18 cellular contexts compared by ENCODE assay signal in the genomic region with DNA sequence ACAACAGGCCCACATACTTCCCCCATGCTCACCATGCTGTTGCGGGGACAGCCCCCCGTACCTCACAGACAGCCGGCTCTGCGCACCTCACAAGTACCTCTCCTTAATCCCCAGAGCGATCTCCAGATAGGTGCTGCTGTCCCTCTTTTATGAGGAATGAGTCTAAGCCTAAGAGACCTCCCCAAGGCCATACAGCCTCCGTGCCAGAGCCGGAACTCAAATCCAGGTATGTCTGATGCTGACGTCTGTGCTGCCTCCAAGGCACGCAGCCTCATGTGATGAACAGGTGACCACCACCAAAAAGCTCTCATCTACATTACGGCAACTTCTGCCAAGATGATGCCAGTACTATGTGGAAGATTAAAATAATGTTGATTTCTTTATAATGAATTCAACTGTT.
DNase-seq lines count a peak whose midpoint lies in the region; ATAC-seq and TF ChIP-seq lines count a peak whose summit lies in the region.
"Had no signal": no experiment of that assay in that cellular context is flagged by ENCODE, and none has a peak within 500 bp of the region (broad histone marks: within the 10 kb centered on the region; RNA-seq: fewer than 3 reads in every experiment).

No MANE protein-coding gene starts in this region.

- no peaks in the 10 kb centered on the region for H3K9me3 ChIP-seq in CD4-positive, alpha-beta memory T cell (ENCODE audit: control insufficient read depth in 1 of 2, low read length in 2 of 2)
- H3K9me3 ChIP-seq in gastroesophageal sphincter = no peaks in the 10 kb centered on the region
- H3K9me3 ChIP-seq: BE2C, Peyer's patch had no signal

- intact Hi-C loops in CD4-positive, alpha-beta memory T cell (cut with micrococcal nuclease) = no loop called here

- no peaks in the 10 kb centered on the region for H3K27me3 ChIP-seq in CD4-positive, alpha-beta memory T cell (ENCODE audit: insufficient read depth, low read length)
- H3K27me3 ChIP-seq in gastroesophageal sphincter = no peaks in the 10 kb centered on the region
- H3K27me3 ChIP-seq: BE2C, Peyer's patch had no signal

- no peak overlapping the region for H3K4me3 Mint-ChIP-seq in CD4-positive, alpha-beta memory T cell
- no peak overlapping the region for H3K4me3 Mint-ChIP-seq in neural crest cell
- H3K4me3 Mint-ChIP-seq in stimulated activated naive B cell treated with anti-CD40 and anti-IgM and Interleukin-4, amounts not matched to agents 10 μg/mL and 1 μg/mL and 100 μg/mL, for 72 hours = no peak overlapping the region

- peaks cover 0 to 4% (median 0%) of the 10 kb centered on the region in 8 donors for H3K9me3 Mint-ChIP-seq in CD4-positive, alpha-beta memory T cell
- H3K9me3 Mint-ChIP-seq in neural crest cell = no peaks in the 10 kb centered on the region
- H3K9me3 Mint-ChIP-seq in stimulated activated naive B cell treated with anti-CD40 and anti-IgM and Interleukin-4, amounts not matched to agents 10 μg/mL and 1 μg/mL and 100 μg/mL, for 72 hours = peaks cover 6 to 8% of the 10 kb centered on the region in 2 donors

- no peak for TF ChIP-seq POLR2A in gastroesophageal sphincter (IDR thresholded peaks at IDR 0.05)

- no peak for ATAC-seq in stimulated activated naive B cell treated with anti-CD40 and anti-IgM and Interleukin-4, amounts not matched to agents 10 μg/mL and 1 μg/mL and 100 μg/mL, for 72 hours (replicated peaks)
- ATAC-seq in gastroesophageal sphincter (no peak), HG02759 (IDR thresholded peaks at IDR 0.05; ENCODE audit: unreplicated experiment) (no peak)
- no peak for ATAC-seq in activated CD4-positive, CD25-positive, alpha-beta regulatory T cell treated with anti-CD3 and anti-CD28 coated beads, Interleukin-2, amount 50 U/mL, for 24 hours

- no peaks in the 10 kb centered on the region for H3K36me3 ChIP-seq in CD4-positive, alpha-beta memory T cell (ENCODE audit: insufficient read depth, low read length)
- H3K36me3 ChIP-seq in gastroesophageal sphincter = no peaks in the 10 kb centered on the region
- H3K36me3 ChIP-seq: Peyer's patch had no signal

- no peak overlapping the region for H3K4me3 ChIP-seq in CD4-positive, alpha-beta memory T cell (ENCODE audit: low read length in 2 of 2)
- H3K4me3 ChIP-seq in coronary artery = no peak overlapping the region
- no peak overlapping the region for H3K4me3 ChIP-seq in gastroesophageal sphincter
- H3K4me3 ChIP-seq: GM23248, Peyer's patch had no signal

- no peaks in the 10 kb centered on the region for H3K4me1 ChIP-seq in CD4-positive, alpha-beta memory T cell (ENCODE audit: insufficient read depth, low read length)
- no peaks in the 10 kb centered on the region for H3K4me1 ChIP-seq in gastroesophageal sphincter
- H3K4me1 ChIP-seq: Peyer's patch had no signal

- 96% methylated on average over 7 of the region's 10 CpGs; no CpG with 5 or more reads in 1 of the 2 donors for WGBS in gastroesophageal sphincter (ENCODE audit: low coverage in 1 of 2), 2 donors

- H3K36me3 Mint-ChIP-seq in CD4-positive, alpha-beta memory T cell = peaks cover 7 to 13% of the 10 kb centered on the region in 2 donors
- peaks cover 3% of the 10 kb centered on the region for H3K36me3 Mint-ChIP-seq in neural crest cell (ENCODE audit: low read depth)
- peaks cover 26 to 34% of the 10 kb centered on the region in 2 donors for H3K36me3 Mint-ChIP-seq in stimulated activated naive B cell treated with anti-CD40 and anti-IgM and Interleukin-4, amounts not matched to agents 10 μg/mL and 1 μg/mL and 100 μg/mL, for 72 hours

- H3K27ac Mint-ChIP-seq in CD4-positive, alpha-beta memory T cell = peak overlapping the region in 4 of 7 donors; percentile 9 to 64 (median 52)
- peak overlapping the region; percentile 93 for H3K27ac Mint-ChIP-seq in neural crest cell (ENCODE audit: unreplicated experiment)
- H3K27ac Mint-ChIP-seq in stimulated activated naive B cell treated with anti-CD40 and anti-IgM and Interleukin-4, amounts not matched to agents 10 μg/mL and 1 μg/mL and 100 μg/mL, for 72 hours = peak overlapping the region; percentile 16

- CTCF ChIA-PET in CD4-positive, alpha-beta memory T cell (lab: Charles Lee; ENCODE audit: partially characterized antibody) = no interaction called here

- H3K27ac ChIP-seq in CD4-positive, alpha-beta memory T cell (ENCODE audit: low read depth, low read length) = no peak overlapping the region
- no peak overlapping the region for H3K27ac ChIP-seq in coronary artery
- H3K27ac ChIP-seq in gastroesophageal sphincter = no peak overlapping the region
- H3K27ac ChIP-seq: GM23248, Peyer's patch had no signal

- POLR2A ChIA-PET in CD4-positive, alpha-beta memory T cell (lab: Charles Lee; ENCODE audit: partially characterized antibody) = no interaction called here

- TF ChIP-seq EP300 in gastroesophageal sphincter (IDR thresholded peaks at IDR 0.05) = no peak

- no peak for DNase-seq in CD4-positive, alpha-beta memory T cell
- DNase-seq in coronary artery (ENCODE audit: low spot score) = peak; percentile 38
- DNase-seq in neural crest cell (ENCODE audit: low read depth, low spot score) = no peak
- DNase-seq in stimulated activated naive B cell treated with anti-CD40 and anti-IgM and Interleukin-4, amounts not matched to agents 10 μg/mL and 1 μg/mL and 100 μg/mL, for 72 hours = no peak
- DNase-seq: BE2C, GM23248, HCEC 1CT, KBM-7, MM.1S, NCI-H1048, NCI-H1436, NCI-H2029, NCI-H226, NCI-H510A treated with DMSO at 0.1 percent for 48 hours had no signal

- H3K4me1 Mint-ChIP-seq in CD4-positive, alpha-beta memory T cell = peaks cover 0 to 14% (median 3%) of the 10 kb centered on the region in 4 donors
- H3K4me1 Mint-ChIP-seq in neural crest cell = peaks cover 32% of the 10 kb centered on the region
- H3K4me1 Mint-ChIP-seq in stimulated activated naive B cell treated with anti-CD40 and anti-IgM and Interleukin-4, amounts not matched to agents 10 μg/mL and 1 μg/mL and 100 μg/mL, for 72 hours = peaks cover 16 to 22% of the 10 kb centered on the region in 2 donors

- no peak for TF ChIP-seq CTCF in coronary artery (IDR thresholded peaks at IDR 0.05)
- no peak for TF ChIP-seq CTCF in neural crest cell (conservative IDR thresholded peaks at IDR 0.05)
- no peak for TF ChIP-seq CTCF in gastroesophageal sphincter (IDR thresholded peaks at IDR 0.05)

- no peaks in the 10 kb centered on the region for H3K27me3 Mint-ChIP-seq in CD4-positive, alpha-beta memory T cell
- H3K27me3 Mint-ChIP-seq in neural crest cell (ENCODE audit: low read depth) = no peaks in the 10 kb centered on the region
- no peaks in the 10 kb centered on the region for H3K27me3 Mint-ChIP-seq in stimulated activated naive B cell treated with anti-CD40 and anti-IgM and Interleukin-4, amounts not matched to agents 10 μg/mL and 1 μg/mL and 100 μg/mL, for 72 hours

Comparison
In these comparisons a context has a peak if more than half of its experiments do, and no peak if none do; other contexts are left out.
1. H3K27ac Mint-ChIP-seq: peak in every context shown above with its lines; median percentile 93 in neural crest cell; 52 in CD4-positive, alpha-beta memory T cell; 16 in stimulated activated naive B cell treated with anti-CD40 and anti-IgM and Interleukin-4, amounts not matched to agents 10 μg/mL and 1 μg/mL and 100 μg/mL, for 72 hours.